Comparison of ENCODE assay signal across 1 cellular context in genomic region chr1:168470821-168471473, GRCh38.
A peak's percentile ranks its signal among the peaks of the same experiment; 100 is the strongest.
TF ChIP-seq lines count a peak whose summit lies in the region.

No MANE protein-coding gene starts in this region.

TF ChIP-seq in HEK293, 187 proteins besides CTCF, POLR2A, EP300 and RAD21 (continued from another document):
- TF ChIP-seq PRDM6 (tag by site-specific recombination; IDR thresholded peaks at IDR 0.05) (peak; percentile 90), ZNF362 (tag by site-specific recombination; IDR thresholded peaks at IDR 0.05) (no peak), WT1 (tag by site-specific recombination; IDR thresholded peaks at IDR 0.05) (peak; percentile 93), ZNF670 (tag by site-specific recombination; IDR thresholded peaks at IDR 0.05; ENCODE audit: low read depth) (no peak), IKZF3 (tag by site-specific recombination; IDR thresholded peaks at IDR 0.05) (peak; percentile 20; the same call in 1 of the 2 replicates), PATZ1 (tag by site-specific recombination; IDR thresholded peaks at IDR 0.05) (no peak), ZNF600 (tag by site-specific recombination; IDR thresholded peaks at IDR 0.05) (peak; percentile 41; the same call in 1 of the 2 replicates), OSR2 (tag by site-specific recombination; IDR thresholded peaks at IDR 0.05) (peak; percentile 65), ZFP41 (tag by site-specific recombination; IDR thresholded peaks at IDR 0.05; ENCODE audit: borderline replicate concordance) (no peak), ZEB2 (tag by site-specific recombination; IDR thresholded peaks at IDR 0.05) (peak; percentile 48; the same call in 1 of the 2 replicates), SP7 (tag by site-specific recombination; IDR thresholded peaks at IDR 0.05) (0 out of 2 replicates have a peak, but pooled peaks have one; percentile 24), ZNF837 (tag by site-specific recombination; IDR thresholded peaks at IDR 0.05) (no peak), ZNF366 (tag by site-specific recombination; conservative IDR thresholded peaks at IDR 0.05) (0 out of 2 replicates have a peak, but pooled peaks have one; percentile 40), KLF17 (tag by site-specific recombination; IDR thresholded peaks at IDR 0.05) (no peak), ZNF785 (tag by site-specific recombination; IDR thresholded peaks at IDR 0.05) (no peak)
